1 cellular context compared by ENCODE assay signal in genomic region chr1:38265293-38266196, GRCh38.
TF ChIP-seq lines count a peak whose summit lies in the region.

No MANE protein-coding gene starts in this region.

TF ChIP-seq in K562, 482 proteins besides CTCF, POLR2A, EP300 and RAD21 (continued from another document and continues in another):
- peak in 1 of 2 experiments; percentile 10; a peak in 1 of 4 replicates for TF ChIP-seq TBL1XR1 (IDR thresholded peaks at IDR 0.05; ENCODE audit: low read length in 2 of 2)
- TF ChIP-seq CREM (IDR thresholded peaks at IDR 0.05; ENCODE audit: low read depth), result peak; percentile 25; the same call in 1 of the 2 replicates
- no peak for TF ChIP-seq KDM1A (IDR thresholded peaks at IDR 0.05)
- peak; percentile 73; the same call in 1 of the 2 replicates for TF ChIP-seq TOE1 (IDR thresholded peaks at IDR 0.05; ENCODE audit: borderline replicate concordance)
- TF ChIP-seq TOE1 (CRISPR knock-in tag; IDR thresholded peaks at IDR 0.05; ENCODE audit: borderline replicate concordance, low read depth), result no peak
- no peak for TF ChIP-seq NELFE (IDR thresholded peaks at IDR 0.05; ENCODE audit: insufficient read depth, insufficient read length)
- 0 out of 2 replicates have a peak, but pooled peaks have one; percentile 27 for TF ChIP-seq FOSL1 (tag; conservative IDR thresholded peaks at IDR 0.05)
- no peak for TF ChIP-seq NFYB (IDR thresholded peaks at IDR 0.05; ENCODE audit: extremely low read depth, insufficient read length)
- 0 out of 2 replicates have a peak, but pooled peaks have one; percentile 35 for TF ChIP-seq MAFG (tag; conservative IDR thresholded peaks at IDR 0.05)
- peak in 1 of 2 experiments; percentile 10; a peak in 2 of 4 replicates for TF ChIP-seq SRF (CRISPR knock-in tag; IDR thresholded peaks at IDR 0.05)
- TF ChIP-seq RFX1 (IDR thresholded peaks at IDR 0.05), result no peak
- TF ChIP-seq PREB (CRISPR knock-in tag; IDR thresholded peaks at IDR 0.05), result no peak
- TF ChIP-seq ZNF449 (CRISPR knock-in tag; IDR thresholded peaks at IDR 0.05), result 0 out of 2 replicates have a peak, but pooled peaks have one; percentile 32
- TF ChIP-seq THAP12 (CRISPR knock-in tag; IDR thresholded peaks at IDR 0.05), result no peak
- TF ChIP-seq ZNF584 (CRISPR knock-in tag; IDR thresholded peaks at IDR 0.05; ENCODE audit: low read depth), result peak; percentile 83
- no peak for TF ChIP-seq PRDM10 (IDR thresholded peaks at IDR 0.05; ENCODE audit: partially characterized antibody)
- TF ChIP-seq TEAD4 (IDR thresholded peaks at IDR 0.05; ENCODE audit: low read length), result peak; percentile 23; the same call in 1 of the 2 replicates
- TF ChIP-seq TEAD4 (CRISPR knock-in tag; IDR thresholded peaks at IDR 0.05; ENCODE audit: borderline replicate concordance), result no peak
- 0 out of 2 replicates have a peak, but pooled peaks have one; percentile 41 for TF ChIP-seq OTX1 (CRISPR knock-in tag; IDR thresholded peaks at IDR 0.05)
- no peak; the same call in 1 of the 2 replicates for TF ChIP-seq EP400 (IDR thresholded peaks at IDR 0.05)
- TF ChIP-seq SOX6 (IDR thresholded peaks at IDR 0.05), result peak; percentile 44; the same call in 1 of the 2 replicates
- no peak for TF ChIP-seq LCOR (CRISPR knock-in tag; IDR thresholded peaks at IDR 0.05)
- TF ChIP-seq ZNF197 (CRISPR knock-in tag; IDR thresholded peaks at IDR 0.05; ENCODE audit: low read depth), result 0 out of 2 replicates have a peak, but pooled peaks have one; percentile 8
- TF ChIP-seq MEIS2 (IDR thresholded peaks at IDR 0.05; ENCODE audit: partially characterized antibody), result peak; percentile 74
- TF ChIP-seq NR2C2 (CRISPR knock-in tag; IDR thresholded peaks at IDR 0.05), result no peak
- TF ChIP-seq NR2C2 (tag; IDR thresholded peaks at IDR 0.05), result peak; percentile 65; the same call in 1 of the 2 replicates
- no peak for TF ChIP-seq PBX2 (CRISPR knock-in tag; IDR thresholded peaks at IDR 0.05; ENCODE audit: low read depth)
- 0 out of 2 replicates have a peak, but pooled peaks have one; percentile 16 for TF ChIP-seq PBX2 (tag; conservative IDR thresholded peaks at IDR 0.05; ENCODE audit: low read depth)
- 0 out of 2 replicates have a peak, but pooled peaks have one; percentile 33 for TF ChIP-seq ZNF431 (CRISPR knock-in tag; IDR thresholded peaks at IDR 0.05)
- peak; percentile 64; the same call in 1 of the 2 replicates for TF ChIP-seq ZNF766 (CRISPR knock-in tag; conservative IDR thresholded peaks at IDR 0.05)
- TF ChIP-seq ZC3H4 (CRISPR knock-in tag; IDR thresholded peaks at IDR 0.05; ENCODE audit: borderline replicate concordance), result no peak
- TF ChIP-seq CEBPB (tag; IDR thresholded peaks at IDR 0.05), result peak; percentile 87
- TF ChIP-seq E2F8 (IDR thresholded peaks at IDR 0.05; ENCODE audit: low read depth, partially characterized antibody), result no peak
- no peak for TF ChIP-seq CREB1 (IDR thresholded peaks at IDR 0.05)
- no peak for TF ChIP-seq CREB1 (CRISPR knock-in tag; IDR thresholded peaks at IDR 0.05)
- TF ChIP-seq ATF7 (IDR thresholded peaks at IDR 0.05), result peak; percentile 51; the same call in 1 of the 2 replicates
- TF ChIP-seq NFE2 (IDR thresholded peaks at IDR 0.05; ENCODE audit: low read depth), result peak; percentile 73
- TF ChIP-seq POLR3A (IDR thresholded peaks at IDR 0.05; ENCODE audit: borderline replicate concordance, extremely low read depth, insufficient read depth, insufficient read length), result no peak
- peak; percentile 79 for TF ChIP-seq CEBPG (CRISPR knock-in tag; IDR thresholded peaks at IDR 0.05)
- TF ChIP-seq CEBPG (tag; conservative IDR thresholded peaks at IDR 0.05 in 1 of 2, IDR thresholded peaks at IDR 0.05 in 1 of 2), result peak; percentile 82 to 85
